Comparison of ENCODE assay signal across 8 cellular contexts in genomic region chr2:169480079-169480465, GRCh38. TPM values are rescaled to one million over a fixed set of nuclear protein-coding genes. Genes with fewer than 3 reads are reported as not detected.
A peak's percentile ranks its signal among the peaks of the same experiment; 100 is the strongest.
DNase-seq lines count a peak whose midpoint lies in the region; ATAC-seq and TF ChIP-seq lines count a peak whose summit lies in the region.

No MANE protein-coding gene starts in this region.

- peaks cover 19% of the 10 kb centered on the region for H3K4me1 Mint-ChIP-seq in stimulated activated naive CD8-positive, alpha-beta T cell treated with anti-CD3 and anti-CD28 coated beads, Interleukin-15, Interleukin-2, amounts not matched to agents 100 ng/mL and 50 ng/mL, for 24 hours (ENCODE audit: low read depth)

- peak overlapping the region; percentile 64 for H3K4me3 ChIP-seq in lower leg skin (ENCODE audit: low read depth, poor library complexity, severe bottlenecking)

- TF ChIP-seq CTCF in lower leg skin (IDR thresholded peaks at IDR 0.05): no peak

- no peak for ATAC-seq in stimulated activated naive CD8-positive, alpha-beta T cell treated with anti-CD3 and anti-CD28 coated beads, Interleukin-15, Interleukin-2, amounts not matched to agents 100 U/mL and 50 U/mL, for 24 hours
- no peak for ATAC-seq in GM21526 (IDR thresholded peaks at IDR 0.05; ENCODE audit: low FRiP score, unreplicated experiment)
- ATAC-seq in HG03039 (IDR thresholded peaks at IDR 0.05; ENCODE audit: unreplicated experiment): no peak
- ATAC-seq in GM18867 (IDR thresholded peaks at IDR 0.05; ENCODE audit: unreplicated experiment): no peak

- TF ChIP-seq POLR2A in lower leg skin (IDR thresholded peaks at IDR 0.05): no peak

- peak overlapping the region; percentile 90 for H3K4me3 Mint-ChIP-seq in stimulated activated naive CD8-positive, alpha-beta T cell treated with anti-CD3 and anti-CD28 coated beads, Interleukin-15, Interleukin-2, amounts not matched to agents 100 ng/mL and 50 ng/mL, for 24 hours

- peak overlapping the region; percentile 42 for H3K27ac ChIP-seq in angular gyrus (ENCODE audit: low read depth, low read length)

- 16 to 22% methylated on average over 9 of the region's 9 CpGs for WGBS in lower leg skin, 2 donors

- H3K27ac Mint-ChIP-seq in stimulated activated naive CD8-positive, alpha-beta T cell treated with anti-CD3 and anti-CD28 coated beads, Interleukin-15, Interleukin-2, amounts not matched to agents 100 ng/mL and 50 ng/mL, for 24 hours: peak overlapping the region; percentile 2

- DNase-seq in stimulated activated naive CD8-positive, alpha-beta T cell treated with anti-CD3 and anti-CD28 coated beads, Interleukin-15, Interleukin-2, amounts not matched to agents 100 U/mL and 50 U/mL, for 24 hours: no peak
- DNase-seq in lower leg skin (ENCODE audit: low spot score in 2 of 2): no peak
- DNase-seq in NCI-H446 treated with DMSO at 0.1 percent for 48 hours (lab: John Stamatoyannopoulos, UW): no peak

- intact Hi-C loops in lower leg skin (cut with DNase I; ENCODE audit: low total_unique reads): no loop called here

- no peaks in the 10 kb centered on the region for H3K9me3 Mint-ChIP-seq in stimulated activated naive CD8-positive, alpha-beta T cell treated with anti-CD3 and anti-CD28 coated beads, Interleukin-15, Interleukin-2, amounts not matched to agents 100 ng/mL and 50 ng/mL, for 24 hours

- peaks cover 6% of the 10 kb centered on the region for H3K36me3 Mint-ChIP-seq in stimulated activated naive CD8-positive, alpha-beta T cell treated with anti-CD3 and anti-CD28 coated beads, Interleukin-15, Interleukin-2, amounts not matched to agents 100 ng/mL and 50 ng/mL, for 24 hours (ENCODE audit: low read depth)

- H3K27me3 Mint-ChIP-seq in stimulated activated naive CD8-positive, alpha-beta T cell treated with anti-CD3 and anti-CD28 coated beads, Interleukin-15, Interleukin-2, amounts not matched to agents 100 ng/mL and 50 ng/mL, for 24 hours: no peaks in the 10 kb centered on the region

RNA-seq across cellular contexts. Expression of gene BBS5, which starts 0.8 kb away (rescaled TPM):
- total RNA-seq in lower leg skin: 1 to 10 TPM; 4.7 to 7.9 (median 5.3) TPM

RNA-seq across cellular contexts. Expression of gene KLHL41, which starts 29.4 kb away (rescaled TPM):
- under 1 TPM; 0.13 to 0.98 (median 0.73) TPM for total RNA-seq in lower leg skin
